In the genomic region with DNA sequence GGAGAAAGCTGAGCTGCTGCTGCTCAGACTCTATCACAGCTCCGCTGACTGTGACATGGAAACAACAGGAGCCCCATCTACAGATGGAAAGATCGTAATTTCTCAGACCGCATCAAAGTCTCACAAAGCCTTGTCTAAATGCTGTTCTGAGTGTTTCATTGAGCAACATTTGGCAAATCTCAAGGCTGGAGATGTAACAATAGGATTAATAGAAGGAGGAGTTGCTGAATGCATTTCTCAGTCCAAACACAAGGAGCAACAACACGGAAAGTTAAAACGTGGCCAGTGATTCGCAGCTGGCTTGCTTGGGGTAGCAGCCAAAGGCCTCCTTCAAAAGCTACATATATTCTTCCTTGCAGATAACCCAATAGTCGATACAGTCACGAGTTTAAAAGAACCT, we compare ENCODE assay signal across 10 cellular contexts.
DNase-seq lines count a peak whose midpoint lies in the region; ATAC-seq and TF ChIP-seq lines count a peak whose summit lies in the region.
"Had no signal": no experiment of that assay in that cellular context is flagged by ENCODE, and none has a peak within 500 bp of the region (broad histone marks: within the 10 kb centered on the region; RNA-seq: fewer than 3 reads in every experiment).

No MANE protein-coding gene starts in this region.

- in situ Hi-C loops in brain microvascular endothelial cell (cut with HindIII; ENCODE audit: low pct_ligation_motif_present, low sequenced_read_pairs): no loop called here

- H3K27ac ChIP-seq in rectal smooth muscle tissue (ENCODE audit: low read depth, low read length) (no peak overlapping the region), brain microvascular endothelial cell (no peak overlapping the region)

- no peaks in the 10 kb centered on the region for H3K4me1 ChIP-seq in rectal smooth muscle tissue (ENCODE audit: control insufficient read depth, insufficient read depth, low read length)

- DNase-seq in AG20443 (ENCODE audit: low spot score) (peak; percentile 64), NB4 (ENCODE audit: low read depth) (peak; percentile 50), fibroblast of pulmonary artery (ENCODE audit: low read depth) (peak; percentile 51), NCI-H1092 treated with DMSO at 0.1 percent for 48 hours (lab: John Stamatoyannopoulos, UW) (no peak), brain microvascular endothelial cell (no peak)
- DNase-seq: naive B cell had no signal

- H3K4me3 ChIP-seq in NB4 (ENCODE audit: low read depth, low read length): no peak overlapping the region
- no peak overlapping the region for H3K4me3 ChIP-seq in fibroblast of pulmonary artery (replicated peaks; ENCODE audit: low read depth, low read length)
- peak overlapping the region; percentile 41 for H3K4me3 ChIP-seq in rectal smooth muscle tissue (ENCODE audit: low read length)
- H3K4me3 ChIP-seq in brain microvascular endothelial cell (ENCODE audit: low read depth, low read length): no peak overlapping the region
- H3K4me3 ChIP-seq: smooth muscle cell had no signal

- H3K36me3 ChIP-seq in rectal smooth muscle tissue (ENCODE audit: control insufficient read depth, insufficient read depth, low read length): no peaks in the 10 kb centered on the region
- no peaks in the 10 kb centered on the region for H3K36me3 ChIP-seq in brain microvascular endothelial cell (replicated peaks)

- no peaks in the 10 kb centered on the region for H3K27me3 ChIP-seq in rectal smooth muscle tissue (ENCODE audit: control insufficient read depth, insufficient read depth, low read length)
- no peaks in the 10 kb centered on the region for H3K27me3 ChIP-seq in brain microvascular endothelial cell (replicated peaks)

- ATAC-seq in GM21619 (IDR thresholded peaks at IDR 0.05; ENCODE audit: unreplicated experiment) (no peak), GM18858 (IDR thresholded peaks at IDR 0.05; ENCODE audit: unreplicated experiment) (no peak)

- H3K9ac ChIP-seq in rectal smooth muscle tissue (ENCODE audit: low read length): no peak overlapping the region

- TF ChIP-seq POLR2A in NB4 (IDR thresholded peaks at IDR 0.05; ENCODE audit: extremely low read depth, insufficient read length): no peak

- TF ChIP-seq CTCF in NB4 (IDR thresholded peaks at IDR 0.05; ENCODE audit: low read depth, low read length) (no peak), fibroblast of pulmonary artery (IDR thresholded peaks at IDR 0.05; ENCODE audit: low read length, missing control alignments) (no peak), brain microvascular endothelial cell (IDR thresholded peaks at IDR 0.05; ENCODE audit: low read depth, low read length, missing control alignments) (no peak)

Comparison
In these comparisons a context has a peak if more than half of its experiments do, and no peak if none do; other contexts are left out.
1. DNase-seq: peak in AG20443 (single experiment), NB4 (single experiment) and fibroblast of pulmonary artery (single experiment); none in NCI-H1092 treated with DMSO at 0.1 percent for 48 hours (single experiment) and brain microvascular endothelial cell (single experiment).